Comparison of ENCODE assay signal across 22 cellular contexts in the genomic region with DNA sequence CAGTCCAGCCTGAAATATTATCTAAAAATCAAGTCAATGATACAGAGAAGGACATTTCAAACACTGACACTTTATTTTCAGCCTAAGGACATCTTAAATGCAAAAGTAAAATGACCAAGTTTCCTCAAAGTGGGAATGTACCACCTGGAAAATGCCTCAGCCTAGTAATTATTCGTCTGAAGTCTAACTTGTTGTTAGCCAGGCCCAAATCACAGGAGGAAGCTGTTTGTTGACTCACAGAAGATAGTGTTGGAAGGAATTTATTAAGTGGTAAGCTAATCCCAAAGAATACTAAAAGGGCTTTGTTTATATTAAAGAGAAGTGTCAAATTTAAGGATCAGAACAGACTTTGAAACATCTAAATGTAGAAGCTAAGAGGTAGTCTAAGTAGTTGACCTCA. TPM values are rescaled to one million over a fixed set of nuclear protein-coding genes. Genes with fewer than 3 reads are reported as not detected.
DNase-seq lines count a peak whose midpoint lies in the region; ATAC-seq and TF ChIP-seq lines count a peak whose summit lies in the region.
"Had no signal": no experiment of that assay in that cellular context is flagged by ENCODE, and none has a peak within 500 bp of the region (broad histone marks: within the 10 kb centered on the region; RNA-seq: fewer than 3 reads in every experiment).

No MANE protein-coding gene starts in this region.

- intact Hi-C loops in dorsolateral prefrontal cortex (cut with DNase I), result no loop called here
- intact Hi-C loops in gastrocnemius medialis (cut with DNase I; ENCODE audit: low total_unique reads), result loop anchor here (2.0 kb wide), 1 partner anchor 69 kb away; no protein-coding TSS in a partner anchor
- intact Hi-C loops in upper lobe of right lung (cut with DNase I), result no loop called here
- intact Hi-C loops in mucosa of descending colon (cut with DNase I, micrococcal nuclease), result no loop called here

- H3K27ac ChIP-seq in dorsolateral prefrontal cortex (peak overlapping the region in 16 of 59 donors; percentile 0 to 84 (median 31)), gastrocnemius medialis (peak overlapping the region; percentile 65 to 87 (median 74)), upper lobe of right lung (no peak overlapping the region)
- H3K27ac ChIP-seq: body of pancreas, epithelial cell of prostate, prostate gland, vagina had no signal

- TF ChIP-seq POLR2A in gastrocnemius medialis (IDR thresholded peaks at IDR 0.05), result no peak

- in situ Hi-C loops in gastrocnemius medialis (cut with MboI; ENCODE audit: low sequenced_read_pairs in 4 of 4), result no loop called here

- CTCF ChIA-PET in AG04449 (lab: Yijun Ruan, JAX), result interaction anchor here (2.1 to 3.5 kb wide), 3 partner anchors 12 to 318 kb away, joined by 5 to 13 read pairs (median 9); no protein-coding TSS in a partner anchor

- H3K27me3 Mint-ChIP-seq in HFFc6 (ENCODE audit: insufficient read depth), result no peaks in the 10 kb centered on the region
- H3K27me3 Mint-ChIP-seq: memory B cell had no signal

- DNase-seq in AG04449 (ENCODE audit: low read depth, low spot score) (no peak), HFFc6 (no peak), dorsolateral prefrontal cortex (no peak), gastrocnemius medialis (no peak), DMS153 treated with DMSO at 0.1 percent for 48 hours (lab: John Stamatoyannopoulos, UW; ENCODE audit: unreplicated experiment) (no peak), upper lobe of right lung (no peak), mucosa of descending colon (no peak), NCI-H1694 treated with DMSO at 0.1 percent for 48 hours (lab: John Stamatoyannopoulos, UW) (no peak)
- DNase-seq: activated CD4-positive, alpha-beta T cell treated with anti-CD3 and anti-CD28 coated beads, Interleukin-2, amount 50 U/mL, for 1 hour; activated CD8-positive, alpha-beta memory T cell treated with anti-CD3 and anti-CD28 coated beads, Interleukin-2, amount 50 U/mL, for 48 hours; activated naive CD4-positive, alpha-beta T cell treated with Interleukin-2 at 50 U/mL for 16 hours; body of pancreas; glutamatergic neuron; GOT3; NCI-H146; RPMI8226; SW 1271 had no signal

- POLR2A ChIA-PET in AG04449 (lab: Yijun Ruan, JAX), result interaction anchor here (0.6 kb wide), 1 partner anchor 334 kb away, joined by 3 read pairs; no protein-coding TSS in a partner anchor

- H3K4me3 Mint-ChIP-seq in HFFc6, result peak overlapping the region; percentile 89; the same call in 1 of the 2 replicates
- H3K4me3 Mint-ChIP-seq: memory B cell; natural killer cell treated with Interleukin-12 subunit alpha and Interleukin-12 subunit beta and Interleukin-15 and Interleukin-18, amount 100 ng/mL, for 72 hours had no signal

- H3K4me1 ChIP-seq in gastrocnemius medialis (peaks cover 14 to 33% of the 10 kb centered on the region in 2 donors), upper lobe of right lung (peaks cover 14% of the 10 kb centered on the region), mucosa of descending colon (ENCODE audit: low read depth) (no peaks in the 10 kb centered on the region)
- H3K4me1 ChIP-seq: prostate gland had no signal

- H3K9me3 Mint-ChIP-seq in HFFc6, result no peaks in the 10 kb centered on the region
- H3K9me3 Mint-ChIP-seq: memory B cell; natural killer cell treated with Interleukin-12 subunit alpha and Interleukin-12 subunit beta and Interleukin-15 and Interleukin-18, amount 100 ng/mL, for 72 hours had no signal

- H3K9me3 ChIP-seq in gastrocnemius medialis (no peaks in the 10 kb centered on the region), upper lobe of right lung (no peaks in the 10 kb centered on the region), mucosa of descending colon (no peaks in the 10 kb centered on the region)
- H3K9me3 ChIP-seq: body of pancreas, prostate gland, vagina had no signal

- H3K4me3 ChIP-seq in AG04449 (ENCODE audit: low read depth, low read length), result peak overlapping the region; percentile 66
- peak overlapping the region in 51 of 59 donors; percentile 6 to 67 (median 53) for H3K4me3 ChIP-seq in dorsolateral prefrontal cortex
- H3K4me3 ChIP-seq in gastrocnemius medialis, result peak overlapping the region; percentile 45 to 59 (median 53)
- no peak overlapping the region for H3K4me3 ChIP-seq in upper lobe of right lung
- no peak overlapping the region for H3K4me3 ChIP-seq in mucosa of descending colon
- H3K4me3 ChIP-seq: body of pancreas, prostate gland had no signal

- H3K27ac Mint-ChIP-seq in HFFc6, result no peak overlapping the region
- H3K27ac Mint-ChIP-seq: natural killer cell treated with Interleukin-12 subunit alpha and Interleukin-12 subunit beta and Interleukin-15 and Interleukin-18, amount 100 ng/mL, for 72 hours had no signal

- no peak for ATAC-seq in gastrocnemius medialis
- no peak for ATAC-seq in upper lobe of right lung
- ATAC-seq in mucosa of descending colon, result no peak
- ATAC-seq: body of pancreas; natural killer cell treated with Interleukin-12 subunit alpha and Interleukin-12 subunit beta and Interleukin-15 and Interleukin-18, amount 100 ng/mL, for 72 hours had no signal

- peaks cover 41% of the 10 kb centered on the region for H3K4me1 Mint-ChIP-seq in HFFc6 (ENCODE audit: low read depth)

- TF ChIP-seq CTCF in AG04449 (IDR thresholded peaks at IDR 0.05; ENCODE audit: insufficient read depth, low read length, missing control alignments) (no peak), HFFc6 (IDR thresholded peaks at IDR 0.05) (no peak), dorsolateral prefrontal cortex (IDR thresholded peaks at IDR 0.05 in 54 of 56, conservative IDR thresholded peaks at IDR 0.05 in 2 of 56; ENCODE audit: low read depth in 1 of 56, partially characterized antibody in 56 of 56) (no peak), gastrocnemius medialis (IDR thresholded peaks at IDR 0.05 in 4 of 5, conservative IDR thresholded peaks at IDR 0.05 in 1 of 5) (no peak), upper lobe of right lung (IDR thresholded peaks at IDR 0.05) (no peak), mucosa of descending colon (IDR thresholded peaks at IDR 0.05) (no peak)

- H3K36me3 Mint-ChIP-seq in HFFc6 (ENCODE audit: low read depth), result no peaks in the 10 kb centered on the region; the same call in 1 of the 2 replicates
- H3K36me3 Mint-ChIP-seq: memory B cell; natural killer cell treated with Interleukin-12 subunit alpha and Interleukin-12 subunit beta and Interleukin-15 and Interleukin-18, amount 100 ng/mL, for 72 hours had no signal

- H3K27me3 ChIP-seq in dorsolateral prefrontal cortex, result no peaks in the 10 kb centered on the region
- no peaks in the 10 kb centered on the region for H3K27me3 ChIP-seq in gastrocnemius medialis
- no peaks in the 10 kb centered on the region for H3K27me3 ChIP-seq in upper lobe of right lung
- H3K27me3 ChIP-seq: body of pancreas, vagina had no signal

- H3K36me3 ChIP-seq in gastrocnemius medialis (no peaks in the 10 kb centered on the region), upper lobe of right lung (no peaks in the 10 kb centered on the region), mucosa of descending colon (ENCODE audit: low read depth) (no peaks in the 10 kb centered on the region)
- H3K36me3 ChIP-seq: prostate gland, vagina had no signal

RNA-seq across cellular contexts. Expression of a gene that starts 2.5 kb away (rescaled TPM):
- 1 to 10 TPM; 1.2 to 5.8 (median 4.5) TPM for total RNA-seq in HFFc6 (2021; fragmentation: NEBNext Ultra II Directional; extraction: Animal tissue kit (Norgen Biotek cat#: 25700))
- total RNA-seq in dorsolateral prefrontal cortex (10 to 100 TPM in 116 of 120 experiments, 1 to 10 TPM in 4; 7.9 to 33.2 (median 16.3) TPM), gastrocnemius medialis (1 to 10 TPM; 2.2 to 3.6 (median 2.7) TPM), upper lobe of right lung (4.2 TPM), mucosa of descending colon (1 to 10 TPM; 2.1 to 4.0 (median 2.2) TPM)

Comparison
In these comparisons a context has a peak if more than half of its experiments do, and no peak if none do; other contexts are left out.
1. H3K4me3 ChIP-seq: peak in AG04449 (single experiment), dorsolateral prefrontal cortex (51 of 59) and gastrocnemius medialis (4 of 4); none in upper lobe of right lung (single experiment) and mucosa of descending colon (single experiment).